In the genomic region with DNA sequence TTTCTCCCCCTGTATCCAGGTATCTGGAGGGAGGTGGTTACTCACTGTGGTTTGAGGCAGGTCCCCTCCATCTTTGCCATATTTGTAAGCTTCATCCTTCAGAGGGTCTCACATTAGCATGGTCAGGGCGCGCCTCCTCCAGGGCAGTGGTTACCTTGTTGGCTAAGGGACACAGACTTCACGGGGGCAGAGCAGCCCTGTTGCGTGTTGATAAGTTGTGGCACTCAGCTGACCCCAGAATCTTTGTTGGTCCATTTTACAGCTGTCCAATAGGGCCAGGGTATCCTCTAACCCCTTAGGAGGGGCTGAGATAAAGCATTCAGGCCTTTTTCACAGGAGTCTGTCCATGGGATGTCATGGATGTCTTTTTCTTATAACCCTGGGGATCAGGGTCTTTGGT, we compare ENCODE assay signal across 26 cellular contexts. TPM values are rescaled to one million over a fixed set of nuclear protein-coding genes. Genes with fewer than 3 reads are reported as not detected.
"Had no signal": no experiment of that assay in that cellular context is flagged by ENCODE, and none has a peak within 500 bp of the region (broad histone marks: within the 10 kb centered on the region; RNA-seq: fewer than 3 reads in every experiment).

No MANE protein-coding gene starts in this region.

- DNase-seq: naive thymus-derived CD4-positive, alpha-beta T cell; nephron progenitor cell; nucleus accumbens; retina; right cardiac atrium; right lobe of liver; sigmoid colon; small intestine; stimulated activated CD4-positive, alpha-beta T cell treated with anti-CD3 and anti-CD28 coated beads, Interleukin-15, amount 100 ng/mL, for 24 hours; stimulated activated CD4-positive, alpha-beta T cell treated with anti-CD3 and anti-CD28 coated beads, Interleukin-2, amount 100 ng/mL, for 24 hours; stimulated activated CD4-positive, alpha-beta T cell treated with anti-CD3 and anti-CD28 coated beads, Interleukin-2, amount 100 ng/mL, for 48 hours; stimulated activated CD4-positive, alpha-beta T cell treated with anti-CD3 and anti-CD28 coated beads, Interleukin-4, amount 100 ng/mL, for 24 hours; stimulated activated CD8-positive, alpha-beta memory T cell treated with anti-CD3 and anti-CD28 coated beads, Interleukin-4, amount 100 ng/mL, for 48 hours; stimulated activated naive CD4-positive, alpha-beta T cell; stimulated activated naive CD8-positive, alpha-beta T cell treated with anti-CD3 and anti-CD28 coated beads, Interleukin-15, amount 100 ng/mL, for 72 hours; stimulated activated naive CD8-positive, alpha-beta T cell treated with anti-CD3 and anti-CD28 coated beads, Interleukin-15, Interleukin-2, amounts not matched to agents 100 U/mL and 50 U/mL, for 24 hours; substantia nigra; testis; tibial artery; transverse colon; upper lobe of right lung; uterus had no signal

- H3K27me3 ChIP-seq: neutrophil, pancreas, right lobe of liver, testis, upper lobe of right lung, uterus had no signal

- H3K36me3 ChIP-seq: neutrophil, pancreas, prostate gland, right lobe of liver, sigmoid colon, suprapubic skin, tibial artery, transverse colon, upper lobe of right lung, uterus had no signal

- H3K4me1 ChIP-seq: pancreas, prostate gland, testis, uterus had no signal

- H3K4me3 ChIP-seq: pancreas, prostate gland, right lobe of liver, sigmoid colon, suprapubic skin, testis, tibial artery, transverse colon, upper lobe of right lung, uterus had no signal

- H3K9me3 ChIP-seq: neutrophil, pancreas, prostate gland, right lobe of liver, sigmoid colon, suprapubic skin, testis, tibial artery, transverse colon, upper lobe of right lung, uterus had no signal

- H3K27ac ChIP-seq: neutrophil, pancreas, prostate gland, right lobe of liver, sigmoid colon, suprapubic skin, testis, tibial artery, transverse colon, upper lobe of right lung, uterus had no signal

RNA-seq across cellular contexts. Expression of a gene that starts 43.8 kb away (rescaled TPM):
- polyA plus RNA-seq: naive thymus-derived CD4-positive, alpha-beta T cell had no signal
